Comparison of ENCODE assay signal across 7 cellular contexts in genomic region chr6:154352898-154353585, GRCh38. TPM values are rescaled to one million over a fixed set of nuclear protein-coding genes. Genes with fewer than 3 reads are reported as not detected.
DNase-seq lines count a peak whose midpoint lies in the region; ATAC-seq and TF ChIP-seq lines count a peak whose summit lies in the region.

No MANE protein-coding gene starts in this region.

- intact Hi-C loops in Right ventricle myocardium inferior (cut with DNase I) = no loop called here

- H3K9me3 ChIP-seq in BE2C = no peaks in the 10 kb centered on the region

- no peak overlapping the region for H3K4me3 ChIP-seq in BE2C (ENCODE audit: low read depth, low read length)

- TF ChIP-seq CTCF in BE2C (IDR thresholded peaks at IDR 0.05; ENCODE audit: low read depth, low read length) = no peak

- no peaks in the 10 kb centered on the region for H3K36me3 ChIP-seq in BE2C

- peak; percentile 70 for DNase-seq in stimulated activated CD4-positive, alpha-beta T cell treated with anti-CD3 and anti-CD28 coated beads, Interleukin-1b, Interleukin-23, amount 100 ng/mL, for 48 hours
- DNase-seq in AG20443 (ENCODE audit: low spot score) = no peak
- no peak for DNase-seq in BE2C
- no peak for DNase-seq in Right ventricle myocardium inferior (ENCODE audit: missing footprints)

- ATAC-seq in GM18867 (IDR thresholded peaks at IDR 0.05; ENCODE audit: unreplicated experiment) = peak; percentile 57
- peak; percentile 65 for ATAC-seq in GM21529 (IDR thresholded peaks at IDR 0.05; ENCODE audit: unreplicated experiment)
- peak; percentile 46 for ATAC-seq in HG03521 (IDR thresholded peaks at IDR 0.05; ENCODE audit: unreplicated experiment)
- no peak for ATAC-seq in Right ventricle myocardium inferior

- H3K27me3 ChIP-seq in BE2C = no peaks in the 10 kb centered on the region

- no peaks in the 10 kb centered on the region for H3K4me1 ChIP-seq in BE2C

RNA-seq across cellular contexts. Expression of gene IPCEF1, which starts 3.6 kb away (rescaled TPM):
- polyA plus RNA-seq in BE2C (2012; ENCODE audit: insufficient read depth, insufficient read length, low read depth) = 0.25 TPM
- total RNA-seq in Right ventricle myocardium inferior = 2.0 TPM
